ENCODE assay signal across 12 cellular contexts in genomic region chr14:64725360-64725815, GRCh38. TPM values are rescaled to one million over a fixed set of nuclear protein-coding genes. Genes with fewer than 3 reads are reported as not detected.
DNase-seq lines count a peak whose midpoint lies in the region; ATAC-seq, FAIRE-seq and TF ChIP-seq lines count a peak whose summit lies in the region.
"Had no signal": no experiment of that assay in that cellular context is flagged by ENCODE, and none has a peak within 500 bp of the region (broad histone marks: within the 10 kb centered on the region; RNA-seq: fewer than 3 reads in every experiment).

No MANE protein-coding gene starts in this region.

- no peaks in the 10 kb centered on the region for H3K27me3 Mint-ChIP-seq in progenitor cell of endocrine pancreas

- DNase-seq in D721Med (ENCODE audit: insufficient read length, low spot score) (peak; percentile 45), NCI-H524 (lab: John Stamatoyannopoulos, UW) (peak; percentile 95 to 98), erythroblast (lab: John Stamatoyannopoulos, UW) (peak; percentile 15 to 33), progenitor cell of endocrine pancreas (ENCODE audit: low spot score, unreplicated experiment) (no peak), Kasumi-1 (lab: John Stamatoyannopoulos, UW) (no peak), RKO (ENCODE audit: low spot score) (no peak)
- DNase-seq: COR-L47, H7 had no signal

- TF ChIP-seq CTCF in D721Med (IDR thresholded peaks at IDR 0.05; ENCODE audit: insufficient read depth, missing control alignments): no peak
- no peak for TF ChIP-seq CTCF in progenitor cell of endocrine pancreas (IDR thresholded peaks at IDR 0.05; ENCODE audit: unreplicated experiment)

- no peak for FAIRE-seq in D721Med (lab: Jason Lieb, UNC)
- FAIRE-seq: colon, GM18507 had no signal

- peaks cover 12% of the 10 kb centered on the region for H3K36me3 Mint-ChIP-seq in progenitor cell of endocrine pancreas (ENCODE audit: insufficient read depth)

- TF ChIP-seq POLR2A in erythroblast (IDR thresholded peaks at IDR 0.05; ENCODE audit: low read length): no peak

- H3K4me1 Mint-ChIP-seq in progenitor cell of endocrine pancreas (ENCODE audit: low read depth): peaks cover 37% of the 10 kb centered on the region

- H3K9me3 Mint-ChIP-seq in progenitor cell of endocrine pancreas (ENCODE audit: low read depth): no peaks in the 10 kb centered on the region

- ATAC-seq in HG02870 (IDR thresholded peaks at IDR 0.05; ENCODE audit: unreplicated experiment) (no peak), HG03135 (IDR thresholded peaks at IDR 0.05; ENCODE audit: unreplicated experiment) (no peak)

- H3K4me3 Mint-ChIP-seq in progenitor cell of endocrine pancreas (ENCODE audit: low read depth): no peak overlapping the region

- peak overlapping the region; percentile 73 for H3K27ac Mint-ChIP-seq in progenitor cell of endocrine pancreas

RNA-seq across cellular contexts. Expression of gene PLEKHG3, which starts 21.2 kb away (rescaled TPM):
- 76.0 and 81.0 TPM in 2 replicates for total RNA-seq in progenitor cell of endocrine pancreas

Comparison
In these comparisons a context has a peak if more than half of its experiments do, and no peak if none do; other contexts are left out.
1. DNase-seq: peak in D721Med (single experiment), NCI-H524 (2 of 2) and erythroblast (2 of 2); none in progenitor cell of endocrine pancreas (single experiment), Kasumi-1 (0 of 2) and RKO (single experiment).